ENCODE assay signal across 7 cellular contexts in genomic region chr9:70480405-70480980, GRCh38.
DNase-seq lines count a peak whose midpoint lies in the region; ATAC-seq, FAIRE-seq and TF ChIP-seq lines count a peak whose summit lies in the region.

No MANE protein-coding gene starts in this region.

- H3K36me3 ChIP-seq in mucosa of descending colon (ENCODE audit: low read depth) (no peaks in the 10 kb centered on the region), upper lobe of right lung (no peaks in the 10 kb centered on the region)

- TF ChIP-seq POLR2A in GM12892 (IDR thresholded peaks at IDR 0.05; ENCODE audit: low read depth, low read length) = no peak

- ATAC-seq in mucosa of descending colon = peak; percentile 82
- ATAC-seq in upper lobe of right lung = peak; percentile 84

- H3K27me3 ChIP-seq in upper lobe of right lung = no peaks in the 10 kb centered on the region

- H3K4me3 ChIP-seq in mucosa of descending colon (no peak overlapping the region), upper lobe of right lung (peak overlapping the region; percentile 32)

- H3K27ac ChIP-seq in upper lobe of right lung = peak overlapping the region; percentile 97

- H3K9me3 ChIP-seq in mucosa of descending colon = no peaks in the 10 kb centered on the region
- H3K9me3 ChIP-seq in upper lobe of right lung = no peaks in the 10 kb centered on the region

- DNase-seq in NCI-H2227 (lab: John Stamatoyannopoulos, UW; ENCODE audit: unreplicated experiment) = peak; percentile 65
- DNase-seq in dedifferentiated amniotic fluid mesenchymal stem cell (ENCODE audit: extremely low spot score) = peak; percentile 20
- DNase-seq in mucosa of descending colon = peak; percentile 78 to 86 (median 80)
- peak; percentile 89 for DNase-seq in upper lobe of right lung
- DNase-seq in stimulated activated CD4-positive, alpha-beta T cell treated with anti-CD3 and anti-CD28 coated beads, Interleukin-15, amount 100 ng/mL, for 24 hours = no peak
- DNase-seq in hepatic stellate cell (ENCODE audit: low spot score) = no peak
- DNase-seq in GM12892 (ENCODE audit: insufficient read length) = no peak

- FAIRE-seq in GM12892 (lab: Jason Lieb, UNC) = no peak

- TF ChIP-seq CTCF in mucosa of descending colon (IDR thresholded peaks at IDR 0.05) (no peak), upper lobe of right lung (IDR thresholded peaks at IDR 0.05) (no peak)

- intact Hi-C loops in mucosa of descending colon (cut with DNase I, micrococcal nuclease) (loop anchor here (5.0 to 10.0 kb wide), 3 partner anchors 63 to 126 kb away; no protein-coding TSS in a partner anchor), upper lobe of right lung (cut with DNase I) (loop anchor here (10.0 kb wide), 1 partner anchor 124 kb away; no protein-coding TSS in a partner anchor)

- H3K4me1 ChIP-seq in mucosa of descending colon (ENCODE audit: low read depth) (peaks cover 23% of the 10 kb centered on the region), upper lobe of right lung (peaks cover 76% of the 10 kb centered on the region)

Comparison
In these comparisons a context has a peak if more than half of its experiments do, and no peak if none do; other contexts are left out.
1. DNase-seq: peak in NCI-H2227 (single experiment), dedifferentiated amniotic fluid mesenchymal stem cell (single experiment), mucosa of descending colon (3 of 3) and upper lobe of right lung (single experiment); none in stimulated activated CD4-positive, alpha-beta T cell treated with anti-CD3 and anti-CD28 coated beads, Interleukin-15, amount 100 ng/mL, for 24 hours (single experiment), hepatic stellate cell (single experiment) and GM12892 (single experiment).